19 cellular contexts compared by ENCODE assay signal in the genomic region with DNA sequence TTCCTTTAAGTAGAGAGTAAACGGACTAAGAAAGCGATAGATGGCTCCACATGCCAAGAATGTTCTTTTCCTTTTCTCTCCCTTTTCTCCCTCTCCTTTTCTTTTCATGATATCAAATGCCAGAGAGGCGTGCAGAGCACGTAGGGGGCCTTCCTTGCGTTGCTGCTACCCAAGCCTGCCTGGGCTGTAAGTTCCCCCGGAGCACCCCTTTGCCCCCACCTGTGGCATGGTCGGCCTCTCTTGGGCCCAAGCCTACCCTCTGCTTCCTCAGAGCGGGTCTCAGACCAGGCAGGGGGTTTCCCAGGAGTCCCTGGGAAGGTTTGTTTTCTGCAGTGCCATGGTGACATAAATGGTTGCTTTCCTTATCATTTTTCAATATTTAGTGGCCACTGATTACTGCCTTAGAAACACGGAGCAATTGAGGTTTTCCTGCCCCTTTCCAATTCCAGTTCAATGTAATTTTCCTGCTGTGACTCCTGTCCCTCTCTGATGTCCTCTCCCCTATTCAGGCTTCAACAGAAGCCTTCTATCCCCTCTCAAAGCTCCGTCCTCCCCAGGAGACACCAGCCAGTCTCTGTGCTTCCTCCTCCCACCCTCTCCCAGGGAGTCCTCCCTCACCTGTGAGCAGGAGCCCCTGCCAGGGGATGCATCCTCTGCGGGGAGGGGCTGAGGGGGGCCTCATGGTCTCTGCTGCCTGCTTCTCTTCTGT. TPM values are rescaled to one million over a fixed set of nuclear protein-coding genes. Genes with fewer than 3 reads are reported as not detected.
A peak's percentile ranks its signal among the peaks of the same experiment; 100 is the strongest.
DNase-seq lines count a peak whose midpoint lies in the region; TF ChIP-seq lines count a peak whose summit lies in the region.
"Had no signal": no experiment of that assay in that cellular context is flagged by ENCODE, and none has a peak within 500 bp of the region (broad histone marks: within the 10 kb centered on the region; RNA-seq: fewer than 3 reads in every experiment).

No MANE protein-coding gene starts in this region.

- CTCF ChIA-PET in HEK293 (lab: Yijun Ruan, JAX), result interaction anchor here (1.1 to 3.6 kb wide), 2 partner anchors 11 to 188 kb away, joined by 3 to 68 read pairs; no protein-coding TSS in a partner anchor

- H3K27ac ChIP-seq in HEK293 (ENCODE audit: extremely low read depth, low read depth, low read length) (no peak overlapping the region), colonic mucosa (peak overlapping the region; percentile 76), mucosa of rectum (ENCODE audit: low read depth in 2 of 2, low read length in 2 of 2) (peak overlapping the region; percentile 10 to 29)
- H3K27ac ChIP-seq: A549; BLaER1 treated with 17β-estradiol and CSF1 and Interleukin-3, amounts not matched to agents 10 nM and 100 nM; GM23248 had no signal

- no peak for TF ChIP-seq CTCF in HEK293 (tag by site-specific recombination; IDR thresholded peaks at IDR 0.05)
- no peak for TF ChIP-seq CTCF in colonic mucosa (IDR thresholded peaks at IDR 0.05)

- H3K4me3 ChIP-seq in HEK293 (ENCODE audit: low read depth, low read length) (no peak overlapping the region), colonic mucosa (no peak overlapping the region), mucosa of rectum (ENCODE audit: low read length in 2 of 2) (peak overlapping the region in 1 of 2 donors; percentile 28)
- H3K4me3 ChIP-seq: A549; BLaER1 treated with 17β-estradiol and CSF1 and Interleukin-3, amounts not matched to agents 10 nM and 100 nM; GM23248; HAP-1 had no signal

- intact Hi-C loops in colonic mucosa (cut with DNase I), result no loop called here

- H3K27me3 ChIP-seq in colonic mucosa (no peaks in the 10 kb centered on the region), mucosa of rectum (ENCODE audit: control insufficient read depth in 2 of 2, insufficient read depth in 2 of 2, low read length in 2 of 2) (no peaks in the 10 kb centered on the region)
- H3K27me3 ChIP-seq: BE2C; BLaER1 treated with 17β-estradiol and CSF1 and Interleukin-3, amounts not matched to agents 10 nM and 100 nM had no signal

- H3K9me3 ChIP-seq in HEK293 (ENCODE audit: control insufficient read depth, insufficient read depth, low read depth, low read length) (no peaks in the 10 kb centered on the region), colonic mucosa (no peaks in the 10 kb centered on the region), mucosa of rectum (ENCODE audit: control insufficient read depth in 2 of 2, low read length in 2 of 2) (no peaks in the 10 kb centered on the region)
- H3K9me3 ChIP-seq: A549, BE2C had no signal

- H3K4me1 ChIP-seq in HEK293 (ENCODE audit: control insufficient read depth, insufficient read depth, low read length) (no peaks in the 10 kb centered on the region), colonic mucosa (peaks cover 5% of the 10 kb centered on the region), mucosa of rectum (ENCODE audit: control insufficient read depth in 2 of 2, insufficient read depth in 2 of 2, low read length in 2 of 2) (peaks cover 20 to 38% of the 10 kb centered on the region in 2 donors)
- H3K4me1 ChIP-seq: A549, BE2C had no signal

- H3K36me3 ChIP-seq in HEK293 (ENCODE audit: control insufficient read depth in 2 of 2, insufficient read depth in 1 of 2, low read length in 2 of 2) (no peaks in the 10 kb centered on the region; a peak in 1 of 3 replicates), colonic mucosa (no peaks in the 10 kb centered on the region), mucosa of rectum (ENCODE audit: control insufficient read depth in 2 of 2, insufficient read depth in 2 of 2, low read length in 2 of 2) (no peaks in the 10 kb centered on the region)
- H3K36me3 ChIP-seq: BE2C; BLaER1 treated with 17β-estradiol and CSF1 and Interleukin-3, amounts not matched to agents 10 nM and 100 nM; HAP-1 had no signal

- POLR2A ChIA-PET in HEK293 (lab: Yijun Ruan, JAX), result no interaction called here

- H3K9ac ChIP-seq in colonic mucosa (ENCODE audit: low read depth in 2 of 2, low read length in 2 of 2) (no peak overlapping the region), mucosa of rectum (ENCODE audit: low read depth in 1 of 2, low read length in 2 of 2) (no peak overlapping the region)
- H3K9ac ChIP-seq: BLaER1 treated with 17β-estradiol and CSF1 and Interleukin-3, amounts not matched to agents 10 nM and 100 nM; GM23248 had no signal

- DNase-seq in colonic mucosa (no peak), EL (no peak), Kasumi-1 (lab: John Stamatoyannopoulos, UW) (no peak)
- DNase-seq in effector CD4-positive, alpha-beta T cell, result no peak
- DNase-seq: 8988T; ACHN; AML-193; BE2C; CD4-positive, alpha-beta T cell; CD8-positive, alpha-beta memory T cell; DMS 273 treated with DMSO at 0.1 percent for 48 hours; DMS79; GF-D8; GM23248 had no signal

TF ChIP-seq in HEK293, 187 proteins besides CTCF, POLR2A, EP300 and RAD21:
- no peak for TF ChIP-seq ZNF19 (tag by site-specific recombination; IDR thresholded peaks at IDR 0.05; ENCODE audit: low read depth)
- TF ChIP-seq SCRT1 (tag by site-specific recombination; IDR thresholded peaks at IDR 0.05; ENCODE audit: borderline replicate concordance), result peak; percentile 67
- peak; percentile 84 for TF ChIP-seq SCRT2 (tag by site-specific recombination; IDR thresholded peaks at IDR 0.05)
- TF ChIP-seq, protein P1, sequence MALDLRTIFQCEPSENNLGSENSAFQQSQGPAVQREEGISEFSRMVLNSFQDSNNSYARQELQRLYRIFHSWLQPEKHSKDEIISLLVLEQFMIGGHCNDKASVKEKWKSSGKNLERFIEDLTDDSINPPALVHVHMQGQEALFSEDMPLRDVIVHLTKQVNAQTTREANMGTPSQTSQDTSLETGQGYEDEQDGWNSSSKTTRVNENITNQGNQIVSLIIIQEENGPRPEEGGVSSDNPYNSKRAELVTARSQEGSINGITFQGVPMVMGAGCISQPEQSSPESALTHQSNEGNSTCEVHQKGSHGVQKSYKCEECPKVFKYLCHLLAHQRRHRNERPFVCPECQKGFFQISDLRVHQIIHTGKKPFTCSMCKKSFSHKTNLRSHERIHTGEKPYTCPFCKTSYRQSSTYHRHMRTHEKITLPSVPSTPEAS (tag by site-specific recombination; IDR thresholded peaks at IDR 0.05), result no peak
- peak; percentile 82 for TF ChIP-seq GLIS1 (tag by site-specific recombination; IDR thresholded peaks at IDR 0.05)

RNA-seq across cellular contexts. Expression of a gene that starts 22.6 kb away (rescaled TPM):
- 100 to 1,000 TPM in 1 of 2 donors, 10 to 100 TPM in 1; 97.4 to 320 TPM for total RNA-seq in colonic mucosa
- total RNA-seq: CD4-positive, alpha-beta T cell; CD8-positive, alpha-beta memory T cell had no signal
